23 cellular contexts compared by ENCODE assay signal in the genomic region with DNA sequence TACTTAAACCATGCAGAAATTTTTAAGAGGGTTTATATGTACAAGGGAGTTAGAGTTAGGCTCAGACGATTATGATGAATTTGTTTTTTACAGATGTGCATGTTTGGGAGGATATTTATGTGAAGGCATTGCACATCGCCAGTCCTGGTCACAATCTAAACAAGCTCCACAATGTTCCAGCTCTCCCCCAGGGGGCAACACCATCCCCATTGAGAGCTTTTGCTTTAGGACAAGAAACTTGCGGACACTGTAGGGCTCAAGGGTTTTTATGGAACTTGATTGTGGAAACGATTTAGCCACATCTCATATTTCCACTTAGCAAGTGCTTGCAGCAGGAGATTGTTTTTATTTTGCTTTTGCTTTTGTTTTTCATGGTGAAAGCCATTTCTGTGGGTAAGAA.
DNase-seq lines count a peak whose midpoint lies in the region; ATAC-seq, FAIRE-seq and TF ChIP-seq lines count a peak whose summit lies in the region.
"Had no signal": no experiment of that assay in that cellular context is flagged by ENCODE, and none has a peak within 500 bp of the region (broad histone marks: within the 10 kb centered on the region; RNA-seq: fewer than 3 reads in every experiment).

No MANE protein-coding gene starts in this region.

- no peak overlapping the region for H2BK15ac ChIP-seq in H1 (ENCODE audit: low read length)

- DNase-seq in BE2C (no peak), D721Med (ENCODE audit: insufficient read length, low spot score) (no peak), NCI-H187 treated with DMSO at 0.1 percent for 48 hours (lab: John Stamatoyannopoulos, UW) (peak; percentile 70), H1 (ENCODE audit: low read depth in 1 of 2, low spot score in 2 of 2) (no peak), UCSD-AML1 (lab: John Stamatoyannopoulos, UW; ENCODE audit: unreplicated experiment) (no peak), lower leg skin (ENCODE audit: low spot score in 2 of 2) (no peak)
- DNase-seq: activated CD8-positive, alpha-beta memory T cell treated with anti-CD3 and anti-CD28 coated beads for 24 hours; activated naive CD4-positive, alpha-beta T cell; activated T-cell treated with anti-CD3 and anti-CD28 coated beads, Interleukin-2, amount 50 U/mL, for 4 hours; adrenal gland; CD4-positive, alpha-beta memory T cell; DND-41; effector memory CD8-positive, alpha-beta T cell; KG1; left cardiac atrium; mesenchymal stem cell; naive B cell; retina; spleen; stimulated activated naive CD8-positive, alpha-beta T cell treated with anti-CD3 and anti-CD28 coated beads, Interleukin-15, amount 100 ng/mL, for 72 hours had no signal

- no peak overlapping the region for H2AK5ac ChIP-seq in H1 (ENCODE audit: low read depth, low read length)

- H3K56ac ChIP-seq in H1 (replicated peaks; ENCODE audit: insufficient read length, low read depth, low read length): no peak overlapping the region

- POLR2A ChIA-PET in H1 (lab: Charles Lee; ENCODE audit: partially characterized antibody): no interaction called here

- H3K27ac ChIP-seq in H1 (ENCODE audit: low read depth, low read length): no peak overlapping the region
- H3K27ac ChIP-seq in gastroesophageal sphincter: no peak overlapping the region
- H3K27ac ChIP-seq: adrenal gland, SK-N-MC, spleen, tibial nerve had no signal

- H3K4me3 ChIP-seq in BE2C (ENCODE audit: low read depth, low read length) (no peak overlapping the region), H1 (ENCODE audit: extremely low read depth in 1 of 4, insufficient read depth in 2 of 4, low read depth in 3 of 4, low read length in 4 of 4) (no peak overlapping the region), gastroesophageal sphincter (no peak overlapping the region), lower leg skin (ENCODE audit: low read depth, poor library complexity, severe bottlenecking) (no peak overlapping the region)
- H3K4me3 ChIP-seq: adrenal gland, SK-N-MC, spleen, tibial nerve had no signal

- H4K91ac ChIP-seq in H1 (replicated peaks; ENCODE audit: insufficient read length, low read length): no peak overlapping the region

- H3K4me1 ChIP-seq in BE2C: no peaks in the 10 kb centered on the region
- peaks cover 0 to 2% (median 1%) of the 10 kb centered on the region in 4 experiments; a peak in 3 of 7 replicates for H3K4me1 ChIP-seq in H1 (replicated peaks in 1 of 4; ENCODE audit: control insufficient read depth in 3 of 4, insufficient read depth in 4 of 4, low read length in 3 of 4)
- no peaks in the 10 kb centered on the region for H3K4me1 ChIP-seq in gastroesophageal sphincter
- H3K4me1 ChIP-seq: adrenal gland, spleen, tibial nerve had no signal

- TF ChIP-seq CTCF in BE2C (IDR thresholded peaks at IDR 0.05; ENCODE audit: low read depth, low read length) (0 out of 2 replicates have a peak, but pooled peaks have one; percentile 13), D721Med (IDR thresholded peaks at IDR 0.05; ENCODE audit: insufficient read depth, missing control alignments) (peak; percentile 3), H1 (IDR thresholded peaks at IDR 0.05; ENCODE audit: control extremely low read depth in 1 of 3, insufficient read depth in 1 of 3, low read depth in 1 of 3, low read length in 3 of 3) (peak; percentile 35 to 44 (median 36); a peak in 3 of 4 replicates), gastroesophageal sphincter (IDR thresholded peaks at IDR 0.05) (no peak), lower leg skin (IDR thresholded peaks at IDR 0.05) (no peak)

- H2BK12ac ChIP-seq in H1 (ENCODE audit: low read depth, low read length): no peak overlapping the region

- TF ChIP-seq EP300 in H1 (IDR thresholded peaks at IDR 0.05; ENCODE audit: borderline replicate concordance in 1 of 2, low read depth in 2 of 2, low read length in 2 of 2) (no peak), gastroesophageal sphincter (IDR thresholded peaks at IDR 0.05) (no peak)

- H4K5ac ChIP-seq in H1 (ENCODE audit: insufficient read length, low read depth, low read length): no peak overlapping the region

- H3K14ac ChIP-seq in H1 (ENCODE audit: insufficient read length): no peak overlapping the region

- H3K9ac ChIP-seq in H1 (replicated peaks in 1 of 4; ENCODE audit: extremely low read depth in 1 of 4, low read depth in 3 of 4, low read length in 3 of 4): no peak overlapping the region

- no peak overlapping the region for H3K4ac ChIP-seq in H1 (replicated peaks; ENCODE audit: insufficient read length, low read depth, low read length)

- H3K36me3 ChIP-seq in BE2C (no peaks in the 10 kb centered on the region), H1 (ENCODE audit: control insufficient read depth in 2 of 4, insufficient read depth in 4 of 4, low read length in 3 of 4) (no peaks in the 10 kb centered on the region), gastroesophageal sphincter (no peaks in the 10 kb centered on the region)
- H3K36me3 ChIP-seq: adrenal gland, spleen, tibial nerve had no signal

- H2BK5ac ChIP-seq in H1 (ENCODE audit: low read depth, low read length): no peak overlapping the region

- CTCF ChIA-PET in H1 (lab: Charles Lee; ENCODE audit: partially characterized antibody): interaction anchor here (0.9 to 3.7 kb wide), 16 partner anchors 9 to 740 kb away, joined by 3 to 35 read pairs (median 4); no protein-coding TSS in a partner anchor

- H2BK120ac ChIP-seq in H1 (replicated peaks; ENCODE audit: low read depth, low read length): no peak overlapping the region

- no peak overlapping the region for H2BK20ac ChIP-seq in H1 (ENCODE audit: low read length)

- H4K8ac ChIP-seq in H1 (ENCODE audit: extremely low read depth, insufficient read depth, low read length): no peak overlapping the region

- WGBS in H1 (ENCODE audit: extremely low coverage in 1 of 2, insufficient coverage in 1 of 2, insufficient read length in 1 of 2, insufficient replicate concordance in 2 of 2, low coverage in 1 of 2, low lambda C conversion rate in 2 of 2, missing lambda C conversion rate in 1 of 2), 2 experiments: 84% methylated on average over 4 of the region's 4 CpGs; no CpG with 5 or more reads in 1 of the 2 experiments
- 52 to 54% methylated on average over 4 of the region's 4 CpGs for WGBS in gastroesophageal sphincter (ENCODE audit: low coverage in 1 of 2), 2 donors
- 58 to 61% methylated on average over 4 of the region's 4 CpGs for WGBS in lower leg skin, 2 donors

- H3K18ac ChIP-seq in H1 (ENCODE audit: extremely low read depth, low read length): no peak overlapping the region

- intact Hi-C loops in lower leg skin (cut with DNase I; ENCODE audit: low total_unique reads): no loop called here

- peaks cover 10% of the 10 kb centered on the region; the same call in 1 of the 2 replicates for H3K23me2 ChIP-seq in H1 (ENCODE audit: low read depth, low read length)

- no peaks in the 10 kb centered on the region for H3K79me2 ChIP-seq in H1 (ENCODE audit: control insufficient read depth in 1 of 2, insufficient read depth in 2 of 2, low read length in 2 of 2)

- H3K9me3 ChIP-seq in BE2C (no peaks in the 10 kb centered on the region), H1 (ENCODE audit: insufficient read depth in 2 of 2, low read depth in 1 of 2, low read length in 1 of 2) (peaks cover 4 to 7% of the 10 kb centered on the region in 2 experiments; a peak in 2 of 4 replicates), gastroesophageal sphincter (peaks cover 0 to 12% (median 0%) of the 10 kb centered on the region in 3 donors)
- H3K9me3 ChIP-seq: adrenal gland had no signal

- no peak for TF ChIP-seq POLR2A in H1 (IDR thresholded peaks at IDR 0.05; ENCODE audit: control extremely low read depth in 1 of 2, low read depth in 2 of 2, low read length in 2 of 2)
- TF ChIP-seq POLR2A in gastroesophageal sphincter (IDR thresholded peaks at IDR 0.05): no peak
- TF ChIP-seq POLR2A in lower leg skin (IDR thresholded peaks at IDR 0.05): no peak

- no peaks in the 10 kb centered on the region for H4K20me1 ChIP-seq in H1 (replicated peaks in 1 of 2; ENCODE audit: control insufficient read depth in 1 of 2, insufficient read depth in 2 of 2, low read length in 2 of 2)

- no peaks in the 10 kb centered on the region for H3K79me1 ChIP-seq in H1 (ENCODE audit: low read depth, low read length)

- no peaks in the 10 kb centered on the region for H3K27me3 ChIP-seq in BE2C
- no peaks in the 10 kb centered on the region; a peak in 1 of 7 replicates for H3K27me3 ChIP-seq in H1 (replicated peaks in 1 of 4; ENCODE audit: control insufficient read depth in 3 of 4, extremely low read depth in 1 of 4, insufficient read depth in 3 of 4, low read length in 3 of 4)
- no peaks in the 10 kb centered on the region for H3K27me3 ChIP-seq in gastroesophageal sphincter
- H3K27me3 ChIP-seq: adrenal gland, spleen, tibial nerve had no signal

- H2AFZ ChIP-seq in H1 (ENCODE audit: low read length): no peak overlapping the region

- H3K23ac ChIP-seq in H1 (ENCODE audit: insufficient read length): no peak overlapping the region

- TF ChIP-seq RAD21 in H1 (IDR thresholded peaks at IDR 0.05 in 1 of 2, conservative IDR thresholded peaks at IDR 0.05 in 1 of 2; ENCODE audit: low read depth in 2 of 2, low read length in 2 of 2): peak; percentile 44 to 56; a peak in 3 of 4 replicates

- FAIRE-seq in D721Med (lab: Jason Lieb, UNC) (no peak), H1 (lab: Jason Lieb, UNC) (no peak)

- ATAC-seq in gastroesophageal sphincter: no peak
- ATAC-seq: activated T-cell treated with anti-CD3 and anti-CD28 coated beads, Interleukin-2, amount 50 U/mL, for 4 hours; effector memory CD8-positive, alpha-beta T cell; left cardiac atrium; stimulated activated naive CD8-positive, alpha-beta T cell treated with anti-CD3 and anti-CD28 coated beads, Interleukin-15, amount 100 ng/mL, for 72 hours had no signal

- H3K4me2 ChIP-seq in H1 (ENCODE audit: insufficient read depth in 1 of 2, low read depth in 2 of 2, low read length in 2 of 2): no peak overlapping the region

TF ChIP-seq in H1, 55 proteins besides CTCF, POLR2A, EP300 and RAD21 (continues in another document):
- TF ChIP-seq POU5F1 (IDR thresholded peaks at IDR 0.05; ENCODE audit: low read depth, low read length) (no peak), CREB1 (IDR thresholded peaks at IDR 0.05) (no peak), ZNF274 (IDR thresholded peaks at IDR 0.05; ENCODE audit: borderline replicate concordance, extremely low read depth, low read length) (no peak), GTF2F1 (IDR thresholded peaks at IDR 0.05; ENCODE audit: borderline replicate concordance, low read depth, low read length) (no peak), CEBPB (IDR thresholded peaks at IDR 0.05; ENCODE audit: low read depth, low read length) (no peak), SIRT6 (IDR thresholded peaks at IDR 0.05; ENCODE audit: low read length) (no peak)
- TF ChIP-seq, protein P1, sequence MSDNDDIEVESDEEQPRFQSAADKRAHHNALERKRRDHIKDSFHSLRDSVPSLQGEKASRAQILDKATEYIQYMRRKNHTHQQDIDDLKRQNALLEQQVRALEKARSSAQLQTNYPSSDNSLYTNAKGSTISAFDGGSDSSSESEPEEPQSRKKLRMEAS (IDR thresholded peaks at IDR 0.05): no peak

Comparison
In these comparisons a context has a peak if more than half of its experiments do, and no peak if none do; other contexts are left out.
1. CTCF ChIP-seq: peak in BE2C (single experiment), D721Med (single experiment) and H1 (3 of 3); none in gastroesophageal sphincter (0 of 4) and lower leg skin (0 of 3).